8 cellular contexts compared by ENCODE assay signal in genomic region chr19:17847538-17848366, GRCh38. TPM values are rescaled to one million over a fixed set of nuclear protein-coding genes. Genes with fewer than 3 reads are reported as not detected.
A peak's percentile ranks its signal among the peaks of the same experiment; 100 is the strongest.
DNase-seq lines count a peak whose midpoint lies in the region; ATAC-seq and TF ChIP-seq lines count a peak whose summit lies in the region.

JAK3 (minus strand) TSS chr19:17847982; CDS start chr19:17844417, 3,565 bp downstream.

- H3K27ac ChIP-seq in tibial artery = peak within 1 kb of the TSS; percentile 20 to 23

- H3K36me3 ChIP-seq in tibial artery = no peaks in the 10 kb centered on the region

- H3K4me3 ChIP-seq in HFF-Myc (replicated peaks; ENCODE audit: low read depth, low read length) = peak within 1 kb of the TSS; percentile 22
- peak within 1 kb of the TSS; percentile 29 to 39 for H3K4me3 ChIP-seq in tibial artery

- peak; percentile 77 for ATAC-seq in Right ventricle myocardium superior (ENCODE audit: poor library complexity)

- H3K9me3 ChIP-seq in tibial artery = no peaks in the 10 kb centered on the region

- TF ChIP-seq CTCF in HFF-Myc (IDR thresholded peaks at IDR 0.05; ENCODE audit: low read depth, low read length, missing control alignments) = no peak
- TF ChIP-seq CTCF in tibial artery (IDR thresholded peaks at IDR 0.05) = no peak

- peaks cover 0 to 11% (median 0%) of the 10 kb centered on the region in 4 donors for H3K4me1 ChIP-seq in tibial artery

- peaks cover 0 to 62% of the 10 kb centered on the region in 2 donors for H3K27me3 ChIP-seq in tibial artery

- DNase-seq in EH (ENCODE audit: low read depth) (peak; percentile 80), HFF-Myc (ENCODE audit: extremely low read depth, low read depth) (no peak), SK-N-DZ (ENCODE audit: low spot score) (peak; percentile 78), Right ventricle myocardium superior (peak; percentile 74), posterior cingulate gyrus (peak in 9 of 10 donors; percentile 19 to 93 (median 55)), tibial artery (peak in 1 of 2 donors; percentile 38), NCI-H510A (lab: John Stamatoyannopoulos, UW) (no peak)
- peak; percentile 89 for DNase-seq in activated naive CD4-positive, alpha-beta T cell treated with anti-CD3 and anti-CD28 coated beads, Interleukin-2, amount 50 U/mL, for 16 hours

- intact Hi-C loops in Right ventricle myocardium superior (cut with DNase I) (no loop called here), posterior cingulate gyrus (cut with DNase I) (no loop called here), tibial artery (cut with DNase I; ENCODE audit: low total_unique reads) (no loop called here)

RNA-seq across cellular contexts. Expression of gene JAK3, which starts in this region (rescaled TPM):
- 0.07 and 0.13 TPM in 2 replicates for polyA plus RNA-seq in SK-N-DZ (2014; cell fraction: cytosol; rRNA removed)
- polyA plus RNA-seq in SK-N-DZ (2014; cell fraction: nucleus; rRNA removed) = 0.32 and 0.50 TPM in 2 replicates
- 1.5 TPM for total RNA-seq in Right ventricle myocardium superior

Comparison
In these comparisons a context has a peak if more than half of its experiments do, and no peak if none do; other contexts are left out.
1. DNase-seq: peak in EH (single experiment), SK-N-DZ (single experiment), activated naive CD4-positive, alpha-beta T cell treated with anti-CD3 and anti-CD28 coated beads, Interleukin-2, amount 50 U/mL, for 16 hours (single experiment), Right ventricle myocardium superior (single experiment) and posterior cingulate gyrus (9 of 10); none in HFF-Myc (single experiment) and NCI-H510A (single experiment).